In the genomic region with DNA sequence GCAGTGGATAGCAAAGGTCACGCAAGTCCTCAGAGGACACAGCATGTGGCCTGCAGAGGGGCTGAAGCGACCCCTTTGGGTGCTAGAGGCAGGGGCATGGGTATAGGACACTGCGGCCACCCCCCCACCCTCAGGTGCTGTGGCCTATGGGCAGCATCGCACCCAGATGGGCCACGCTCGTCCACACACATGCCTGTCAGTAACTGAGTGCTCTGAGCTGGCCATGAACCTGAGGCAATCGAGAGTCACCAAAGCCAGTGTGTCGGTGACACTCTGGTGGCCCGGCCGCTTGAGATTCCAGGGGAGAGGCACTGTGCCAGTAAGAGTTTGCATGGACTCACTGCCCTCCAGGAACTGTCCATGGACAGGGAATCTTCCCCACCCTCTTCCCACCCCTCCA, we compare ENCODE assay signal across 1 cellular context.
TF ChIP-seq lines count a peak whose summit lies in the region.

No MANE protein-coding gene starts in this region.

TF ChIP-seq in liver, 16 proteins besides CTCF, POLR2A, EP300 and RAD21 (continued from another document):
- no peak for TF ChIP-seq EGR1 (IDR thresholded peaks at IDR 0.05; ENCODE audit: low read depth in 2 of 2)
- TF ChIP-seq, protein P1, sequence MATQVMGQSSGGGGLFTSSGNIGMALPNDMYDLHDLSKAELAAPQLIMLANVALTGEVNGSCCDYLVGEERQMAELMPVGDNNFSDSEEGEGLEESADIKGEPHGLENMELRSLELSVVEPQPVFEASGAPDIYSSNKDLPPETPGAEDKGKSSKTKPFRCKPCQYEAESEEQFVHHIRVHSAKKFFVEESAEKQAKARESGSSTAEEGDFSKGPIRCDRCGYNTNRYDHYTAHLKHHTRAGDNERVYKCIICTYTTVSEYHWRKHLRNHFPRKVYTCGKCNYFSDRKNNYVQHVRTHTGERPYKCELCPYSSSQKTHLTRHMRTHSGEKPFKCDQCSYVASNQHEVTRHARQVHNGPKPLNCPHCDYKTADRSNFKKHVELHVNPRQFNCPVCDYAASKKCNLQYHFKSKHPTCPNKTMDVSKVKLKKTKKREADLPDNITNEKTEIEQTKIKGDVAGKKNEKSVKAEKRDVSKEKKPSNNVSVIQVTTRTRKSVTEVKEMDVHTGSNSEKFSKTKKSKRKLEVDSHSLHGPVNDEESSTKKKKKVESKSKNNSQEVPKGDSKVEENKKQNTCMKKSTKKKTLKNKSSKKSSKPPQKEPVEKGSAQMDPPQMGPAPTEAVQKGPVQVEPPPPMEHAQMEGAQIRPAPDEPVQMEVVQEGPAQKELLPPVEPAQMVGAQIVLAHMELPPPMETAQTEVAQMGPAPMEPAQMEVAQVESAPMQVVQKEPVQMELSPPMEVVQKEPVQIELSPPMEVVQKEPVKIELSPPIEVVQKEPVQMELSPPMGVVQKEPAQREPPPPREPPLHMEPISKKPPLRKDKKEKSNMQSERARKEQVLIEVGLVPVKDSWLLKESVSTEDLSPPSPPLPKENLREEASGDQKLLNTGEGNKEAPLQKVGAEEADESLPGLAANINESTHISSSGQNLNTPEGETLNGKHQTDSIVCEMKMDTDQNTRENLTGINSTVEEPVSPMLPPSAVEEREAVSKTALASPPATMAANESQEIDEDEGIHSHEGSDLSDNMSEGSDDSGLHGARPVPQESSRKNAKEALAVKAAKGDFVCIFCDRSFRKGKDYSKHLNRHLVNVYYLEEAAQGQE (IDR thresholded peaks at IDR 0.05): no peak
- no peak for TF ChIP-seq GABPA (IDR thresholded peaks at IDR 0.05 in 1 of 2, conservative IDR thresholded peaks at IDR 0.05 in 1 of 2)
- no peak for TF ChIP-seq FOXA1 (IDR thresholded peaks at IDR 0.05)
- no peak for TF ChIP-seq YY1 (IDR thresholded peaks at IDR 0.05)
- no peak for TF ChIP-seq SP1 (IDR thresholded peaks at IDR 0.05)
- TF ChIP-seq, protein P2, sequence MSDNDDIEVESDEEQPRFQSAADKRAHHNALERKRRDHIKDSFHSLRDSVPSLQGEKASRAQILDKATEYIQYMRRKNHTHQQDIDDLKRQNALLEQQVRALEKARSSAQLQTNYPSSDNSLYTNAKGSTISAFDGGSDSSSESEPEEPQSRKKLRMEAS (IDR thresholded peaks at IDR 0.05): no peak
- TF ChIP-seq, protein P3, sequence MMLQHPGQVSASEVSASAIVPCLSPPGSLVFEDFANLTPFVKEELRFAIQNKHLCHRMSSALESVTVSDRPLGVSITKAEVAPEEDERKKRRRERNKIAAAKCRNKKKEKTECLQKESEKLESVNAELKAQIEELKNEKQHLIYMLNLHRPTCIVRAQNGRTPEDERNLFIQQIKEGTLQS (IDR thresholded peaks at IDR 0.05): no peak
- no peak for TF ChIP-seq JUND (IDR thresholded peaks at IDR 0.05)
- TF ChIP-seq HNF4A (conservative IDR thresholded peaks at IDR 0.05): no peak
- TF ChIP-seq RXRA (IDR thresholded peaks at IDR 0.05): no peak
